12 cellular contexts compared by ENCODE assay signal in genomic region chr20:38843346-38843745, GRCh38. TPM values are rescaled to one million over a fixed set of nuclear protein-coding genes. Genes with fewer than 3 reads are reported as not detected.
A peak's percentile ranks its signal among the peaks of the same experiment; 100 is the strongest.
DNase-seq lines count a peak whose midpoint lies in the region; ATAC-seq, FAIRE-seq and TF ChIP-seq lines count a peak whose summit lies in the region.
"Had no signal": no experiment of that assay in that cellular context is flagged by ENCODE, and none has a peak within 500 bp of the region (broad histone marks: within the 10 kb centered on the region; RNA-seq: fewer than 3 reads in every experiment).

No MANE protein-coding gene starts in this region.

- no peak for TF ChIP-seq EP300 in GM12878 (IDR thresholded peaks at IDR 0.05; ENCODE audit: borderline replicate concordance in 1 of 2, control insufficient read depth in 1 of 2, low read depth in 2 of 2, low read length in 2 of 2)

- TF ChIP-seq RAD21 in GM12878 (IDR thresholded peaks at IDR 0.05; ENCODE audit: insufficient read depth, low read depth, low read length), result no peak

- no peak overlapping the region for H2BK15ac ChIP-seq in neuronal stem cell (ENCODE audit: low read length)

- H3F3A ChIP-seq in GM23338 (replicated peaks; ENCODE audit: low read depth), result no peaks in the 10 kb centered on the region

- H3K4me1 Mint-ChIP-seq in GM23338, result peaks cover 24% of the 10 kb centered on the region

- ATAC-seq in GM23338 (no peak), GM12878 (peak; percentile 50), HG02678 (IDR thresholded peaks at IDR 0.05; ENCODE audit: unreplicated experiment) (no peak)
- ATAC-seq: lower lobe of right lung, WTC11 had no signal

- H3K9me3 ChIP-seq in GM12878 (replicated peaks; ENCODE audit: control insufficient read depth, insufficient read depth, low read length) (no peaks in the 10 kb centered on the region; the same call in 1 of the 3 replicates), neuronal stem cell (replicated peaks in 1 of 2; ENCODE audit: control insufficient read depth in 2 of 2, insufficient read depth in 1 of 2, low read depth in 1 of 2, low read length in 2 of 2) (no peaks in the 10 kb centered on the region)
- H3K9me3 ChIP-seq: lower lobe of right lung had no signal

- in situ Hi-C loops in GM12878 (cut with MboI) (no loop called here), GM13977 (cut with MboI; ENCODE audit: low pct_unique_long_range_greater_than_20kb, low sequenced_read_pairs, unreplicated experiment) (no loop called here)

- no peak overlapping the region for H3K4ac ChIP-seq in neuronal stem cell (ENCODE audit: low read length)

- SMC1A ChIA-PET in GM12878 (lab: Charles Lee; ENCODE audit: uncharacterized antibody, unreplicated experiment), result interaction anchor here (0.7 to 13.8 kb wide), 11 partner anchors 9 to 145 kb away, joined by 3 to 187 read pairs (median 11); partner anchors contain the start of gene PPP1R16B

- H3K9me2 ChIP-seq in GM23338 (ENCODE audit: insufficient read depth), result no peaks in the 10 kb centered on the region

- no peak for TF ChIP-seq POLR2A in GM12878 (IDR thresholded peaks at IDR 0.05; ENCODE audit: low read depth, low read length)

- H2BK5ac ChIP-seq in neuronal stem cell (ENCODE audit: low read length), result no peak overlapping the region

- H3K23ac ChIP-seq in neuronal stem cell (ENCODE audit: low read depth, low read length, poor library complexity), result no peak overlapping the region

- no peak overlapping the region for H2AK5ac ChIP-seq in neuronal stem cell (ENCODE audit: low read depth, low read length)

- RAD21 ChIA-PET in GM12878 (lab: Charles Lee; ENCODE audit: unreplicated experiment), result interaction anchor here (0.9 to 5.6 kb wide), 12 partner anchors 9 to 153 kb away, joined by 3 to 125 read pairs (median 11); partner anchors contain the start of genes ACTR5 and PPP1R16B

- H3K18ac ChIP-seq in neuronal stem cell (ENCODE audit: low read length), result no peak overlapping the region

- H3K79me2 ChIP-seq in GM23338 (replicated peaks; ENCODE audit: insufficient read depth), result no peaks in the 10 kb centered on the region
- peaks cover 81% of the 10 kb centered on the region for H3K79me2 ChIP-seq in GM12878 (ENCODE audit: control insufficient read depth, insufficient read depth, low read length)

- no peak overlapping the region for H3K14ac ChIP-seq in neuronal stem cell (ENCODE audit: low read length)

- no peak overlapping the region for H4K91ac ChIP-seq in neuronal stem cell (ENCODE audit: low read depth, low read length, poor library complexity)

- H2BK120ac ChIP-seq in neuronal stem cell (ENCODE audit: low read depth, low read length), result no peak overlapping the region

- H3K9ac ChIP-seq in GM12878 (ENCODE audit: control insufficient read depth, insufficient read depth, low read length), result peak overlapping the region; percentile 66
- no peak overlapping the region for H3K9ac ChIP-seq in neuronal stem cell (ENCODE audit: low read depth, low read length, poor library complexity)

- DNase-seq in GM23338 (ENCODE audit: low spot score) (no peak), GM12878 (ENCODE audit: low read depth, low spot score) (no peak), GM13977 (ENCODE audit: low spot score) (no peak), neuronal stem cell (ENCODE audit: low spot score) (no peak)
- DNase-seq in activated CD4-positive, alpha-beta T cell treated with anti-CD3 and anti-CD28 coated beads for 4 hours, result peak; percentile 49 to 65
- DNase-seq in stimulated activated CD8-positive, alpha-beta memory T cell treated with anti-CD3 and anti-CD28 coated beads, Interleukin-4, amount 100 ng/mL, for 24 hours (ENCODE audit: low read depth), result peak; percentile 42
- DNase-seq: lower lobe of right lung, NCI-H2107, substantia nigra had no signal

- no peak overlapping the region for H3K4me3 Mint-ChIP-seq in GM23338
- H3K4me3 Mint-ChIP-seq: WTC11 had no signal

- no peak overlapping the region for H3K27ac ChIP-seq in GM23338 (ENCODE audit: low read depth)
- H3K27ac ChIP-seq in GM12878 (ENCODE audit: control insufficient read depth, insufficient read depth), result peak overlapping the region; percentile 96
- H3K27ac ChIP-seq in neuronal stem cell (replicated peaks; ENCODE audit: low read length), result no peak overlapping the region
- H3K27ac ChIP-seq: lower lobe of right lung had no signal

- H3K4me3 ChIP-seq in GM23338 (no peak overlapping the region), GM12878 (peak overlapping the region; percentile 8; the same call in 1 of the 2 replicates), neuronal stem cell (ENCODE audit: low read length in 2 of 2) (no peak overlapping the region)
- H3K4me3 ChIP-seq: lower lobe of right lung had no signal

- H4K20me1 ChIP-seq in GM23338 (replicated peaks; ENCODE audit: insufficient read depth) (0 out of 2 replicates have a peak, but pooled peaks cover 3% of the 10 kb centered on the region), GM12878 (ENCODE audit: control insufficient read depth, insufficient read depth) (no peaks in the 10 kb centered on the region)

- no peak for TF ChIP-seq CTCF in GM23338 (conservative IDR thresholded peaks at IDR 0.05; ENCODE audit: low read depth in 2 of 2)
- no peak for TF ChIP-seq CTCF in GM12878 (IDR thresholded peaks at IDR 0.05 in 2 of 3, conservative IDR thresholded peaks at IDR 0.05 in 1 of 3; ENCODE audit: control insufficient read depth in 2 of 3, extremely low read depth in 1 of 3, insufficient read depth in 1 of 3, low read depth in 3 of 3, low read length in 3 of 3)
- TF ChIP-seq CTCF in GM13977 (IDR thresholded peaks at IDR 0.05; ENCODE audit: extremely low read depth, insufficient read depth, missing control alignments), result no peak

- no peaks in the 10 kb centered on the region for H3K27me3 ChIP-seq in GM23338 (ENCODE audit: insufficient read depth)
- H3K27me3 ChIP-seq in GM12878 (replicated peaks in 1 of 2; ENCODE audit: control insufficient read depth in 2 of 2, insufficient read depth in 2 of 2, low read length in 1 of 2), result no peaks in the 10 kb centered on the region
- no peaks in the 10 kb centered on the region for H3K27me3 ChIP-seq in neuronal stem cell (ENCODE audit: control insufficient read depth in 3 of 3, insufficient read depth in 3 of 3, low read depth in 1 of 3, low read length in 3 of 3)

- no peak overlapping the region for H2AFZ ChIP-seq in GM23338
- no peak overlapping the region; the same call in 1 of the 2 replicates for H2AFZ ChIP-seq in GM12878 (ENCODE audit: control insufficient read depth, low read depth, low read length)
- no peak overlapping the region for H2AFZ ChIP-seq in neuronal stem cell (ENCODE audit: low read length)

- H3K4me1 ChIP-seq in GM23338 (ENCODE audit: insufficient read depth) (peaks cover 10% of the 10 kb centered on the region), GM12878 (ENCODE audit: control insufficient read depth, insufficient read depth, low read length) (peaks cover 52% of the 10 kb centered on the region), neuronal stem cell (ENCODE audit: control insufficient read depth in 2 of 2, insufficient read depth in 1 of 2, low read depth in 1 of 2, low read length in 2 of 2) (no peaks in the 10 kb centered on the region)

- CTCF ChIA-PET in GM12878 (lab: Yijun Ruan, JAX), result interaction anchor here (0.9 to 9.6 kb wide), 8 partner anchors 9 to 151 kb away, joined by 3 to 160 read pairs (median 18); no protein-coding TSS in a partner anchor

- POLR2A ChIA-PET in GM12878 (lab: Charles Lee), result interaction anchor here (0.6 to 6.2 kb wide), 9 partner anchors 15 to 49 kb away, joined by 3 to 93 read pairs (median 5); partner anchors contain the start of gene PPP1R16B

- FAIRE-seq in GM12878 (lab: Jason Lieb, UNC), result no peak
- FAIRE-seq: colon had no signal

- WGBS in GM12878 (ENCODE audit: insufficient coverage, insufficient replicate concordance, low lambda C conversion rate, missing lambda C conversion rate), result 15% methylated on average over 3 of the region's 3 CpGs
- WGBS in neuronal stem cell (ENCODE audit: extremely low coverage in 2 of 2, insufficient read length in 2 of 2, insufficient replicate concordance in 1 of 2), 2 donors, result no CpG with 5 or more reads among the region's 3 CpGs

- H3K27me3 Mint-ChIP-seq in GM23338 (ENCODE audit: insufficient read depth, low read depth, poor library complexity), result no peaks in the 10 kb centered on the region

- H3K4me2 ChIP-seq in GM23338, result peak overlapping the region; percentile 13; the same call in 1 of the 2 replicates
- peak overlapping the region; percentile 86 for H3K4me2 ChIP-seq in GM12878 (ENCODE audit: control insufficient read depth, insufficient read depth)
- H3K4me2 ChIP-seq in neuronal stem cell (ENCODE audit: insufficient read depth, low read length, poor library complexity, severe bottlenecking), result no peak overlapping the region

- H3K36me3 Mint-ChIP-seq in GM23338 (ENCODE audit: low read depth), result no peaks in the 10 kb centered on the region
- H3K36me3 Mint-ChIP-seq: WTC11 had no signal

- no peak overlapping the region for H4K8ac ChIP-seq in neuronal stem cell (ENCODE audit: low read depth, low read length)

- intact Hi-C loops in GM12878 (cut with micrococcal nuclease; ENCODE audit: unreplicated experiment), result loop anchor here (2.0 kb wide), 1 partner anchor 39 kb away; the partner anchor contains the start of gene PPP1R16B

- no TSS peak for BruUV-seq in GM12878 (replicated peaks; lab: Mats Ljungman, UMichigan)

- no peaks in the 10 kb centered on the region for H3K9me3 Mint-ChIP-seq in GM23338
- H3K9me3 Mint-ChIP-seq: WTC11 had no signal

- no peak overlapping the region; the same call in 1 of the 2 replicates for H3K27ac Mint-ChIP-seq in GM23338

- H3K79me1 ChIP-seq in neuronal stem cell (ENCODE audit: low read depth, low read length), result no peaks in the 10 kb centered on the region

- H3K36me3 ChIP-seq in GM23338 (ENCODE audit: insufficient read depth), result no peaks in the 10 kb centered on the region
- peaks cover 15 to 25% of the 10 kb centered on the region in 2 experiments for H3K36me3 ChIP-seq in GM12878 (ENCODE audit: control insufficient read depth in 2 of 2, insufficient read depth in 2 of 2, low read length in 1 of 2)
- H3K36me3 ChIP-seq in neuronal stem cell (replicated peaks in 1 of 2; ENCODE audit: control insufficient read depth in 2 of 2, insufficient read depth in 2 of 2, low read length in 2 of 2), result peaks cover 0 to under 1% of the 10 kb centered on the region in 2 donors
- H3K36me3 ChIP-seq: lower lobe of right lung had no signal

- H2BK12ac ChIP-seq in neuronal stem cell (ENCODE audit: low read length), result no peak overlapping the region

RNA-seq across cellular contexts. Expression of gene PPP1R16B, which starts 37.8 kb away (rescaled TPM):
- total RNA-seq in GM23338 (2014; rRNA removed; shearing (Covaris generic)), result 11.5 and 12.0 TPM in 2 replicates
- polyA plus RNA-seq in GM23338 (2016; fragmentation: Nextera tagmentation; extraction: Ambion mirVana) (1.5 and 1.6 TPM in 2 replicates), GM12878 (2011; rRNA removed) (48.4 and 66.8 TPM in 2 replicates), GM12878 (2014; fragmentation: Illumina TruSeq; extraction: Trizol) (54.4 and 64.6 TPM in 2 replicates), GM12878 (2014; fragmentation: Nextera tagmentation; extraction: Ambion mirVana) (10 to 100 TPM; 13.4 to 14.2 TPM), GM12878 (2014; rRNA removed) (61.4 and 61.5 TPM in 2 replicates), GM12878 (2016; fragmentation: Nextera tagmentation; extraction: Ambion mirVana) (10 to 100 TPM; 72.2 to 77.5 TPM)
- 41.2 and 47.8 TPM in 2 replicates for total RNA-seq in GM12878 (2013; cell fraction: nucleolus; rRNA removed)
- total RNA-seq in GM12878 (2014; rRNA removed) (81.0 and 83.9 TPM in 2 replicates), GM12878 (2014; rRNA removed; fragmentation: Illumina TruSeq; extraction: Trizol) (63.2 and 66.5 TPM in 2 replicates), GM12878 (2021) (89.9 and 90.2 TPM in 2 replicates)
- 42.7 TPM for polyA plus RNA-seq in GM12878 (2011; ENCODE audit: low read depth)
- 71.6 and 82.8 TPM in 2 replicates for polyA plus RNA-seq in GM12878 (2011; cell fraction: cytosol; rRNA removed)
- 64.3 and 67.1 TPM in 2 replicates for polyA plus RNA-seq in GM12878 (2011; cell fraction: nucleus; rRNA removed)
- polyA plus RNA-seq in GM12878 (2012), result 56.6 and 60.9 TPM in 2 replicates
- polyA minus RNA-seq in GM12878 (2011; rRNA and poly(A)+ RNA removed), result 111 and 162 TPM in 2 replicates
- 42.0 and 46.7 TPM in 2 replicates for polyA minus RNA-seq in GM12878 (2011; cell fraction: cytosol; rRNA and poly(A)+ RNA removed)
- 13.7 and 24.2 TPM in 2 replicates for polyA minus RNA-seq in GM12878 (2011; cell fraction: nucleus; rRNA and poly(A)+ RNA removed)
- polyA plus RNA-seq in neuronal stem cell (2013, experiment 1 of 2), result 1.3 TPM
- 1.3 TPM for polyA plus RNA-seq in neuronal stem cell (2013, experiment 2 of 2)

Comparison
In these comparisons a context has a peak if more than half of its experiments do, and no peak if none do; other contexts are left out.
1. DNase-seq: peak in activated CD4-positive, alpha-beta T cell treated with anti-CD3 and anti-CD28 coated beads for 4 hours (2 of 2) and stimulated activated CD8-positive, alpha-beta memory T cell treated with anti-CD3 and anti-CD28 coated beads, Interleukin-4, amount 100 ng/mL, for 24 hours (single experiment); none in GM23338 (single experiment), GM12878 (single experiment), GM13977 (single experiment) and neuronal stem cell (single experiment).